ENCODE assay signal across 1 cellular context in genomic region chr16:65745-66144, GRCh38.
TF ChIP-seq lines count a peak whose summit lies in the region.

No MANE protein-coding gene starts in this region.

TF ChIP-seq in HepG2, 621 proteins besides CTCF, POLR2A, EP300 and RAD21 (continued from another document and continues in another):
- TF ChIP-seq ZNF318 (CRISPR knock-in tag; IDR thresholded peaks at IDR 0.05) = no peak
- no peak for TF ChIP-seq ZNF335 (CRISPR knock-in tag; IDR thresholded peaks at IDR 0.05)
- no peak for TF ChIP-seq NR2F2 (IDR thresholded peaks at IDR 0.05; ENCODE audit: borderline replicate concordance, low read depth)
- TF ChIP-seq ZNF644 (CRISPR knock-in tag; IDR thresholded peaks at IDR 0.05; ENCODE audit: low read depth) = no peak
- no peak for TF ChIP-seq ZNF775 (CRISPR knock-in tag; IDR thresholded peaks at IDR 0.05; ENCODE audit: borderline replicate concordance)
- TF ChIP-seq ZNF512 (CRISPR knock-in tag; IDR thresholded peaks at IDR 0.05) = no peak
- TF ChIP-seq FOXC1 (CRISPR knock-in tag; IDR thresholded peaks at IDR 0.05; ENCODE audit: borderline replicate concordance) = no peak
- no peak; the same call in 1 of the 2 replicates for TF ChIP-seq TBX2 (CRISPR knock-in tag; IDR thresholded peaks at IDR 0.05; ENCODE audit: borderline replicate concordance)
- no peak for TF ChIP-seq TBP (CRISPR knock-in tag; IDR thresholded peaks at IDR 0.05)
- TF ChIP-seq ZNF383 (CRISPR knock-in tag; IDR thresholded peaks at IDR 0.05; ENCODE audit: borderline replicate concordance) = no peak
- TF ChIP-seq IRF9 (CRISPR knock-in tag; IDR thresholded peaks at IDR 0.05; ENCODE audit: borderline replicate concordance) = peak; percentile 75
- TF ChIP-seq HOXA9 (CRISPR knock-in tag; IDR thresholded peaks at IDR 0.05; ENCODE audit: borderline replicate concordance) = no peak
- no peak for TF ChIP-seq ZNF629 (CRISPR knock-in tag; conservative IDR thresholded peaks at IDR 0.05)
- TF ChIP-seq NFE2L2 (IDR thresholded peaks at IDR 0.05; ENCODE audit: low read length) = no peak
- 0 out of 2 replicates have a peak, but pooled peaks have one; percentile 25 for TF ChIP-seq ZNF331 (CRISPR knock-in tag; IDR thresholded peaks at IDR 0.05)
- no peak for TF ChIP-seq ZNF460 (CRISPR knock-in tag; IDR thresholded peaks at IDR 0.05; ENCODE audit: borderline replicate concordance)
- no peak for TF ChIP-seq ZNF142 (CRISPR knock-in tag; IDR thresholded peaks at IDR 0.05)
- no peak for TF ChIP-seq ZNF557 (CRISPR knock-in tag; IDR thresholded peaks at IDR 0.05)
- TF ChIP-seq SNAI1 (CRISPR knock-in tag; IDR thresholded peaks at IDR 0.05; ENCODE audit: borderline replicate concordance) = no peak
- no peak for TF ChIP-seq U2AF1 (optimal IDR thresholded peaks at IDR 0.05; ENCODE audit: low read depth, low read length)
- TF ChIP-seq ZNF136 (CRISPR knock-in tag; IDR thresholded peaks at IDR 0.05; ENCODE audit: low read depth) = no peak
- TF ChIP-seq TAF1 (CRISPR knock-in tag; IDR thresholded peaks at IDR 0.05) = no peak
- TF ChIP-seq MTA3 (CRISPR knock-in tag; IDR thresholded peaks at IDR 0.05) = no peak
- TF ChIP-seq ZNF264 (CRISPR knock-in tag; IDR thresholded peaks at IDR 0.05) = no peak
- no peak for TF ChIP-seq MATR3 (CRISPR knock-in tag; IDR thresholded peaks at IDR 0.05)
- no peak for TF ChIP-seq ATF7-NPFF (CRISPR knock-in tag; IDR thresholded peaks at IDR 0.05; ENCODE audit: low read depth)
- no peak for TF ChIP-seq ZSCAN30 (CRISPR knock-in tag; IDR thresholded peaks at IDR 0.05)
- no peak for TF ChIP-seq E2F5 (CRISPR knock-in tag; conservative IDR thresholded peaks at IDR 0.05)
- no peak for TF ChIP-seq SMARCE1 (IDR thresholded peaks at IDR 0.05; ENCODE audit: borderline replicate concordance)
- no peak for TF ChIP-seq PLRG1 (conservative IDR thresholded peaks at IDR 0.05)
- no peak for TF ChIP-seq NCOA2 (CRISPR knock-in tag; IDR thresholded peaks at IDR 0.05)
- TF ChIP-seq PAXIP1 (CRISPR knock-in tag; conservative IDR thresholded peaks at IDR 0.05) = no peak
- TF ChIP-seq RARG (CRISPR knock-in tag; IDR thresholded peaks at IDR 0.05; ENCODE audit: low read depth) = no peak
- TF ChIP-seq MTF1 (CRISPR knock-in tag; IDR thresholded peaks at IDR 0.05) = no peak
- TF ChIP-seq ZNF546 (CRISPR knock-in tag; conservative IDR thresholded peaks at IDR 0.05) = no peak
- TF ChIP-seq ERF (CRISPR knock-in tag; IDR thresholded peaks at IDR 0.05) = peak; percentile 65; the same call in 1 of the 2 replicates
- TF ChIP-seq ZNF597 (CRISPR knock-in tag; IDR thresholded peaks at IDR 0.05) = no peak
- TF ChIP-seq SMAD1 (CRISPR knock-in tag; IDR thresholded peaks at IDR 0.05; ENCODE audit: borderline replicate concordance, low read depth) = 0 out of 2 replicates have a peak, but pooled peaks have one; percentile 29
